24 cellular contexts compared by ENCODE assay signal in the genomic region with DNA sequence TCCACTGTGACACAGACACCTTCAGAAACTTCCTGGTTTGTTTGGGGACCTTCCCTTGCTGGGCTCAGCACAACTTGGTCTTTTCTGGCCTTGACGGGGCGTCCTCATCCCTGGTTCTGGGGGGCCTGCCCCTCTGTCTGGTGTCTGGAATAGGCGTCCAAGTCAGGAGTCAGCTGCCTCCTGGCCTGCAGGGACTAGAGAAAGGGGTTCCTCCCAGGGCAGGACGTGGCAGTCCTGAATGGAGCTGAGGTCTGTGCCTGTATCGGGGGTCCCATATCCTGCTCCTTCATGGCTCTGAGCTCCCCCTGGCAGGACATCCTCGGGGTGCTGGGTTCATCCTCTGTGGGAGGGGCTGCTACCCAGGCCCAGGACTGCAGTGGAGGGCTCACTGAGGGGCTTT.
"Had no signal": no experiment of that assay in that cellular context is flagged by ENCODE, and none has a peak within 500 bp of the region (broad histone marks: within the 10 kb centered on the region; RNA-seq: fewer than 3 reads in every experiment).

No MANE protein-coding gene starts in this region.

- H3K36me3 ChIP-seq: Peyer's patch had no signal

- H3K9me3 ChIP-seq: Peyer's patch had no signal

- H3K36me3 Mint-ChIP-seq: activated naive CD4-positive, alpha-beta T cell treated with anti-CD3 and anti-CD28 coated beads, Interleukin-2, amount 50 U/mL, for 24 hours; brain had no signal

- H3K27ac ChIP-seq: Peyer's patch, RWPE1 had no signal

- H3K4me1 Mint-ChIP-seq: activated naive CD4-positive, alpha-beta T cell treated with anti-CD3 and anti-CD28 coated beads, Interleukin-2, amount 50 U/mL, for 24 hours; brain had no signal

- H3K27ac Mint-ChIP-seq: activated CD8-positive, alpha-beta T cell treated with anti-CD3 and anti-CD28 coated beads, Interleukin-2, amount 10 ng/mL, durations not matched to agents 7 days and 5 days; activated naive CD4-positive, alpha-beta T cell treated with anti-CD3 and anti-CD28 coated beads, Interleukin-2, amount 50 U/mL, for 24 hours; activated T-cell treated with anti-CD3 and anti-CD28 coated beads, Interleukin-2, amount 50 U/mL, for 24 hours; activated T-helper 1 cell treated with anti-CD3 and anti-CD28 coated beads, Interleukin-12 subunit alpha, Interleukin-12 subunit beta, Interleukin-2, Interleukin-4 antibody, amounts not matched to agents 30 ng/mL and 10 ng/mL and 1 ng/mL, durations not matched to agents 14 hours and 24 hours and 36 hours; brain had no signal

- H3K9me3 Mint-ChIP-seq: activated naive CD4-positive, alpha-beta T cell treated with anti-CD3 and anti-CD28 coated beads, Interleukin-2, amount 50 U/mL, for 24 hours; activated T-helper 1 cell treated with anti-CD3 and anti-CD28 coated beads, Interleukin-12 subunit alpha, Interleukin-12 subunit beta, Interleukin-2, Interleukin-4 antibody, amounts not matched to agents 30 ng/mL and 10 ng/mL and 1 ng/mL, durations not matched to agents 14 hours and 24 hours and 36 hours had no signal

- H3K4me3 Mint-ChIP-seq: activated CD8-positive, alpha-beta T cell treated with anti-CD3 and anti-CD28 coated beads, Interleukin-2, amount 10 ng/mL, durations not matched to agents 7 days and 5 days; activated naive CD4-positive, alpha-beta T cell treated with anti-CD3 and anti-CD28 coated beads, Interleukin-2, amount 50 U/mL, for 24 hours; activated T-cell treated with anti-CD3 and anti-CD28 coated beads, Interleukin-2, amount 50 U/mL, for 24 hours; activated T-helper 1 cell treated with anti-CD3 and anti-CD28 coated beads, Interleukin-12 subunit alpha, Interleukin-12 subunit beta, Interleukin-2, Interleukin-4 antibody, amounts not matched to agents 30 ng/mL and 10 ng/mL and 1 ng/mL, durations not matched to agents 14 hours and 24 hours and 36 hours; brain had no signal

- ATAC-seq: activated CD8-positive, alpha-beta T cell treated with anti-CD3 and anti-CD28 coated beads, Interleukin-2, amount 10 ng/mL, durations not matched to agents 7 days and 5 days; K562 had no signal

- DNase-seq: activated CD4-positive, alpha-beta T cell treated with anti-CD3 and anti-CD28 coated beads, Interleukin-2, amount 50 U/mL, for 1 hour; activated CD4-positive, CD25-positive, alpha-beta regulatory T cell; activated CD8-positive, alpha-beta T cell treated with anti-CD3 and anti-CD28 coated beads, Interleukin-2, amount 10 ng/mL, durations not matched to agents 7 days and 5 days; activated effector memory CD4-positive, alpha-beta T cell treated with Interleukin-2 at 50 U/mL for 16 hours; activated naive CD4-positive, alpha-beta T cell; activated T-cell treated with anti-CD3 and anti-CD28 coated beads, Interleukin-2, amount 50 U/mL, for 24 hours; amygdala; Karpas-422; NCI-H146; NCI-H187 treated with DMSO at 0.1 percent for 48 hours; NCI-H2081 treated with DMSO at 0.1 percent for 48 hours; NCI-H446; NCI-H524; Peyer's patch; SIG-M5; T-helper 2 cell; T1000 had no signal

- H3K27me3 ChIP-seq: Peyer's patch had no signal

- H3K27me3 Mint-ChIP-seq: brain had no signal

- FAIRE-seq: astrocyte, K562, TTC549 had no signal

- H3K4me1 ChIP-seq: Peyer's patch had no signal

- H3K4me3 ChIP-seq: K562, Peyer's patch had no signal
